Comparison of ENCODE assay signal across 1 cellular context in the genomic region with DNA sequence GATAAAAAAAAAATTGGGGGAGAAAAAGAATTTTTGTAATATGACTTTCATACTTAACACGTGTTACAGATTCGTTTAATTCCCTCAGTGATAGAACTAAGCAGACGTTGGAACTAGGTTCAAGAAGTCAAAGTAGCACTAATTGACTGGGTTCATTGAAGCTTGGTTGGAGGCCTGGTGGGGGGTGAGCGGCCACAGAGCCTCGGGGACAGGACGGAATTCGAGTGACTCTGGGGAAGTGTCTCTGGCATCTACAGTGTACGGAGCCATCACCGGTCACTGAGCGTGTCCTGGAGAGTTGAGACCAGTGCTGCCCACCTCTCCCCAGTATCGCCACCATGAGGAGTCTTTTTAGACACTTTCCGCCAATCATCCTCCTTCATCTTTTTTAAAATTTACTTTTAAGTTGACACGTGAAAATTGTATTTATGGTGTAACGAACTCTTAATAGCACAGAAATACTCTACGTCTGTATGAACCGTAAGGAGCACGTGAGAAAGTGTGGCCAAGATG.
TF ChIP-seq lines count a peak whose summit lies in the region.

No MANE protein-coding gene starts in this region.

TF ChIP-seq in GM23338, 12 proteins besides CTCF, POLR2A, EP300 and RAD21 (continued from another document):
- TF ChIP-seq, protein P1, sequence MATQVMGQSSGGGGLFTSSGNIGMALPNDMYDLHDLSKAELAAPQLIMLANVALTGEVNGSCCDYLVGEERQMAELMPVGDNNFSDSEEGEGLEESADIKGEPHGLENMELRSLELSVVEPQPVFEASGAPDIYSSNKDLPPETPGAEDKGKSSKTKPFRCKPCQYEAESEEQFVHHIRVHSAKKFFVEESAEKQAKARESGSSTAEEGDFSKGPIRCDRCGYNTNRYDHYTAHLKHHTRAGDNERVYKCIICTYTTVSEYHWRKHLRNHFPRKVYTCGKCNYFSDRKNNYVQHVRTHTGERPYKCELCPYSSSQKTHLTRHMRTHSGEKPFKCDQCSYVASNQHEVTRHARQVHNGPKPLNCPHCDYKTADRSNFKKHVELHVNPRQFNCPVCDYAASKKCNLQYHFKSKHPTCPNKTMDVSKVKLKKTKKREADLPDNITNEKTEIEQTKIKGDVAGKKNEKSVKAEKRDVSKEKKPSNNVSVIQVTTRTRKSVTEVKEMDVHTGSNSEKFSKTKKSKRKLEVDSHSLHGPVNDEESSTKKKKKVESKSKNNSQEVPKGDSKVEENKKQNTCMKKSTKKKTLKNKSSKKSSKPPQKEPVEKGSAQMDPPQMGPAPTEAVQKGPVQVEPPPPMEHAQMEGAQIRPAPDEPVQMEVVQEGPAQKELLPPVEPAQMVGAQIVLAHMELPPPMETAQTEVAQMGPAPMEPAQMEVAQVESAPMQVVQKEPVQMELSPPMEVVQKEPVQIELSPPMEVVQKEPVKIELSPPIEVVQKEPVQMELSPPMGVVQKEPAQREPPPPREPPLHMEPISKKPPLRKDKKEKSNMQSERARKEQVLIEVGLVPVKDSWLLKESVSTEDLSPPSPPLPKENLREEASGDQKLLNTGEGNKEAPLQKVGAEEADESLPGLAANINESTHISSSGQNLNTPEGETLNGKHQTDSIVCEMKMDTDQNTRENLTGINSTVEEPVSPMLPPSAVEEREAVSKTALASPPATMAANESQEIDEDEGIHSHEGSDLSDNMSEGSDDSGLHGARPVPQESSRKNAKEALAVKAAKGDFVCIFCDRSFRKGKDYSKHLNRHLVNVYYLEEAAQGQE (IDR thresholded peaks at IDR 0.05; ENCODE audit: unreplicated experiment): no peak
- no peak for TF ChIP-seq ETS1 (IDR thresholded peaks at IDR 0.05)
- no peak for TF ChIP-seq EZH2 (IDR thresholded peaks at IDR 0.05; ENCODE audit: low read depth, unreplicated experiment)
- TF ChIP-seq EZH2phosphoT487 (IDR thresholded peaks at IDR 0.05; ENCODE audit: unreplicated experiment): no peak
- no peak for TF ChIP-seq STAT1 (IDR thresholded peaks at IDR 0.05; ENCODE audit: unreplicated experiment)
- TF ChIP-seq CREB1 (CRISPR knock-in tag; IDR thresholded peaks at IDR 0.05; ENCODE audit: low read depth): no peak
- TF ChIP-seq ZNF331 (CRISPR knock-in tag; IDR thresholded peaks at IDR 0.05; ENCODE audit: low read depth): no peak
- no peak for TF ChIP-seq POLR2AphosphoS5 (IDR thresholded peaks at IDR 0.05; ENCODE audit: low read depth)
